In the genomic region with DNA sequence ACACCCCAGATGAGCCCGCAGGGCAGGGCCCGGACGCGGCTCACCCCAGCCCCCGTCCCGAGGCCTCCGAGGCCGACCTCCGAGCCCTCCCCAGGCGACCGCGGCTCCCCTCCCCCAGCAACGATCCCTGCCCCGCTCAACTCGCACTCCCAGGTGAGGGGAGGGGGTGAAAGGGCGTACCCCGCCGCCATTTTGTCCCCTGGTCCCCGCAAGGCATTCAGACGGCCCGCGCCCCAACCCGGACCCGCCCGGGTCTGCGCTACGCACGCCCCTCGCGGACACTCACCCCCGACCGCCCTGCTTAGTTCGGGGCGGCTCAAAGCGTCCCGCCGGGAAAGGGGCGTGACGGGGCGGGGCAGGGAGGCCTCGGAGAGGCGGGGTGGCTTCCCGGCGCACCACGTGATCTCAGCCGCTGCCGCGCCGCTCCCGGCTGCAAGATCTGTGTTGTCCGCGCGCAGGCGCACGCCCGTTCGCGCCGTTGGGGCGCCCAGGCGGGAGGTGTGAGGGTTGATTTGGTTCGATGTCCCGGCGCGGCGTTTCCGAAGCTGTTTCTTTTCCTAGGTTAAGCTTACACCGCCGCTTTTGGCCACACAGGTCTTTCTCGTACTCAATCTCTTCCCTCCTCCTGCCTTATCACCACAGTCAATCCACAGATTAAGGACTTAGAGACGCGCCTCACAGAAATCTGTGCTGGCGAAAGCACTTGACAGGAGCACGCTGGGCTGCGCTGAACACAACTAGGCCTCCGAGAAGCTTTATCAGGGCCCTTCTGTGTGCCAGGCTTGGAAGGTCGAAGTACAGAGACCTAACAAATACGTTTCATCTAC, we compare ENCODE assay signal across 8 cellular contexts. TPM values are rescaled to one million over a fixed set of nuclear protein-coding genes. Genes with fewer than 3 reads are reported as not detected.
DNase-seq lines count a peak whose midpoint lies in the region; ATAC-seq and TF ChIP-seq lines count a peak whose summit lies in the region.

A gene with protein sequence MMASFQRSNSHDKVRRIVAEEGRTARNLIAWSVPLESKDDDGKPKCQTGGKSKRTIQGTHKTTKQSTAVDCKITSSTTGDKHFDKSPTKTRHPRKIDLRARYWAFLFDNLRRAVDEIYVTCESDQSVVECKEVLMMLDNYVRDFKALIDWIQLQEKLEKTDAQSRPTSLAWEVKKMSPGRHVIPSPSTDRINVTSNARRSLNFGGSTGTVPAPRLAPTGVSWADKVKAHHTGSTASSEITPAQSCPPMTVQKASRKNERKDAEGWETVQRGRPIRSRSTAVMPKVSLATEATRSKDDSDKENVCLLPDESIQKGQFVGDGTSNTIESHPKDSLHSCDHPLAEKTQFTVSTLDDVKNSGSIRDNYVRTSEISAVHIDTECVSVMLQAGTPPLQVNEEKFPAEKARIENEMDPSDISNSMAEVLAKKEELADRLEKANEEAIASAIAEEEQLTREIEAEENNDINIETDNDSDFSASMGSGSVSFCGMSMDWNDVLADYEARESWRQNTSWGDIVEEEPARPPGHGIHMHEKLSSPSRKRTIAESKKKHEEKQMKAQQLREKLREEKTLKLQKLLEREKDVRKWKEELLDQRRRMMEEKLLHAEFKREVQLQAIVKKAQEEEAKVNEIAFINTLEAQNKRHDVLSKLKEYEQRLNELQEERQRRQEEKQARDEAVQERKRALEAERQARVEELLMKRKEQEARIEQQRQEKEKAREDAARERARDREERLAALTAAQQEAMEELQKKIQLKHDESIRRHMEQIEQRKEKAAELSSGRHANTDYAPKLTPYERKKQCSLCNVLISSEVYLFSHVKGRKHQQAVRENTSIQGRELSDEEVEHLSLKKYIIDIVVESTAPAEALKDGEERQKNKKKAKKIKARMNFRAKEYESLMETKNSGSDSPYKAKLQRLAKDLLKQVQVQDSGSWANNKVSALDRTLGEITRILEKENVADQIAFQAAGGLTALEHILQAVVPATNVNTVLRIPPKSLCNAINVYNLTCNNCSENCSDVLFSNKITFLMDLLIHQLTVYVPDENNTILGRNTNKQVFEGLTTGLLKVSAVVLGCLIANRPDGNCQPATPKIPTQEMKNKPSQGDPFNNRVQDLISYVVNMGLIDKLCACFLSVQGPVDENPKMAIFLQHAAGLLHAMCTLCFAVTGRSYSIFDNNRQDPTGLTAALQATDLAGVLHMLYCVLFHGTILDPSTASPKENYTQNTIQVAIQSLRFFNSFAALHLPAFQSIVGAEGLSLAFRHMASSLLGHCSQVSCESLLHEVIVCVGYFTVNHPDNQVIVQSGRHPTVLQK (N-terminal part only) (minus strand): TSS at position 328 of the 827 bp plus-strand sequence. CDS start 21,523 bp downstream, outside the sequence.

- peak within 1 kb of the TSS; percentile 78 for H3K27ac Mint-ChIP-seq in HFFc6
- peak within 1 kb of the TSS; percentile 92 to 95 for H3K27ac Mint-ChIP-seq in activated naive CD4-positive, alpha-beta T cell treated with anti-CD3 and anti-CD28 coated beads, Interleukin-2, amount 50 U/mL, for 72 hours
- peak within 1 kb of the TSS; percentile 96 for H3K27ac Mint-ChIP-seq in glutamatergic neuron (ENCODE audit: unreplicated experiment)

- H3K9me3 ChIP-seq in osteoblast (ENCODE audit: low read depth, low read length) (no peaks in the 10 kb centered on the region), testis (no peaks in the 10 kb centered on the region)

- peak within 1 kb of the TSS; percentile 93 for H3K4me2 ChIP-seq in osteoblast (ENCODE audit: insufficient read depth, low read length)

- H3K36me3 ChIP-seq in GM06990 (ENCODE audit: control insufficient read depth, insufficient read depth, low read length) (no peaks in the 10 kb centered on the region), osteoblast (ENCODE audit: insufficient read depth, low read length) (no peaks in the 10 kb centered on the region), testis (ENCODE audit: low read depth, missing control alignments) (no peaks in the 10 kb centered on the region)

- TF ChIP-seq POLR2A in testis (IDR thresholded peaks at IDR 0.05) = no peak

- H3K4me1 Mint-ChIP-seq in HFFc6 (ENCODE audit: low read depth) (peaks cover 31% of the 10 kb centered on the region), glutamatergic neuron (ENCODE audit: low read depth, unreplicated experiment) (peaks cover 24% of the 10 kb centered on the region)

- no peaks in the 10 kb centered on the region for H3K27me3 ChIP-seq in GM06990 (replicated peaks; ENCODE audit: control insufficient read depth, insufficient read depth, low read length)
- H3K27me3 ChIP-seq in osteoblast (ENCODE audit: insufficient read depth, low read length) = no peaks in the 10 kb centered on the region
- H3K27me3 ChIP-seq in testis = no peaks in the 10 kb centered on the region

- H3K27ac ChIP-seq in osteoblast (ENCODE audit: low read depth, low read length) (peak within 1 kb of the TSS; percentile 10), testis (peak within 1 kb of the TSS; percentile 95 to 96)

- H3K4me1 ChIP-seq in osteoblast (ENCODE audit: insufficient read depth, low read length) (peaks cover 12% of the 10 kb centered on the region), testis (no peaks in the 10 kb centered on the region)

- peak within 1 kb of the TSS; percentile 92 for H3K4me3 Mint-ChIP-seq in HFFc6
- peak within 1 kb of the TSS; percentile 92 for H3K4me3 Mint-ChIP-seq in glutamatergic neuron (ENCODE audit: unreplicated experiment)

- 0 to 1% methylated on average over 11 to 69 of the region's 78 CpGs for WGBS in testis, 2 donors

- H3K27me3 Mint-ChIP-seq in HFFc6 (ENCODE audit: insufficient read depth) = no peaks in the 10 kb centered on the region; the same call in 1 of the 2 replicates
- H3K27me3 Mint-ChIP-seq in glutamatergic neuron (ENCODE audit: unreplicated experiment) = peaks cover 5% of the 10 kb centered on the region

- peak; percentile 89 to 93 for ATAC-seq in activated naive CD4-positive, alpha-beta T cell treated with anti-CD3 and anti-CD28 coated beads, Interleukin-2, amount 50 U/mL, for 72 hours

- H3K79me2 ChIP-seq in osteoblast (ENCODE audit: insufficient read depth, low read length) = peaks cover 6% of the 10 kb centered on the region

- H3K9me3 Mint-ChIP-seq in HFFc6 = no peaks in the 10 kb centered on the region
- H3K9me3 Mint-ChIP-seq in activated naive CD4-positive, alpha-beta T cell treated with anti-CD3 and anti-CD28 coated beads, Interleukin-2, amount 50 U/mL, for 72 hours = no peaks in the 10 kb centered on the region
- H3K9me3 Mint-ChIP-seq in glutamatergic neuron (ENCODE audit: unreplicated experiment) = peaks cover 6% of the 10 kb centered on the region

- no peaks in the 10 kb centered on the region for H3K36me3 Mint-ChIP-seq in HFFc6 (ENCODE audit: low read depth)
- H3K36me3 Mint-ChIP-seq in activated naive CD4-positive, alpha-beta T cell treated with anti-CD3 and anti-CD28 coated beads, Interleukin-2, amount 50 U/mL, for 72 hours = peaks cover 0 to 10% of the 10 kb centered on the region in 2 donors
- H3K36me3 Mint-ChIP-seq in glutamatergic neuron (ENCODE audit: unreplicated experiment) = no peaks in the 10 kb centered on the region

- DNase-seq in GM06990 (ENCODE audit: extremely low read depth, insufficient read length) (peak; percentile 93), HFFc6 (peak; percentile 74), NCI-H1048 (lab: John Stamatoyannopoulos, UW) (peak; percentile 53), SKM-1 (lab: John Stamatoyannopoulos, UW; ENCODE audit: unreplicated experiment) (peak; percentile 90), glutamatergic neuron (peak; percentile 94), osteoblast (ENCODE audit: insufficient read length, low spot score, missing footprints) (peak; percentile 99), testis (peak; percentile 95)
- DNase-seq in activated naive CD4-positive, alpha-beta T cell treated with anti-CD3 and anti-CD28 coated beads, Interleukin-2, amount 50 U/mL, for 72 hours (ENCODE audit: low spot score in 2 of 2) = peak; percentile 92 to 95

- no peaks in the 10 kb centered on the region for H4K20me1 ChIP-seq in osteoblast (ENCODE audit: insufficient read depth, low read length)

- no peak for TF ChIP-seq CTCF in GM06990 (IDR thresholded peaks at IDR 0.05; ENCODE audit: insufficient read depth, low read length, poor library complexity, severe bottlenecking)
- peak; percentile 30; the same call in 1 of the 2 replicates for TF ChIP-seq CTCF in HFFc6 (IDR thresholded peaks at IDR 0.05)
- TF ChIP-seq CTCF in glutamatergic neuron (IDR thresholded peaks at IDR 0.05; ENCODE audit: partially characterized antibody, unreplicated experiment) = peak; percentile 4
- no peak for TF ChIP-seq CTCF in osteoblast (IDR thresholded peaks at IDR 0.05; ENCODE audit: extremely low read depth, low read depth, low read length)
- peak in 1 of 3 experiments; percentile 17 for TF ChIP-seq CTCF in testis (IDR thresholded peaks at IDR 0.05)

- intact Hi-C loops in testis (cut with DNase I; ENCODE audit: low total_unique reads) = no loop called here

- H3K4me3 ChIP-seq in GM06990 (replicated peaks; ENCODE audit: low read depth, low read length) (peak within 1 kb of the TSS; percentile 78), osteoblast (ENCODE audit: insufficient read depth, low read length) (peak within 1 kb of the TSS; percentile 90), testis (peak within 1 kb of the TSS; percentile 83 to 87)

- peak within 1 kb of the TSS; percentile 99 for H2AFZ ChIP-seq in osteoblast (ENCODE audit: low read length)

RNA-seq across cellular contexts. Expression of the gene that starts here (rescaled TPM):
- total RNA-seq in HFFc6 (2021; fragmentation: NEBNext Ultra II Directional; extraction: Animal tissue kit (Norgen Biotek cat#: 25700)) = 10 to 100 TPM in 1 of 6 experiments, 1 to 10 TPM in 5; 6.9 to 10.1 (median 8.1) TPM
- total RNA-seq in activated naive CD4-positive, alpha-beta T cell treated with anti-CD3 and anti-CD28 coated beads, Interleukin-2, amount 50 U/mL, for 72 hours = 10 to 100 TPM; 33.3 to 43.0 TPM
- total RNA-seq in glutamatergic neuron (ENCODE audit: unreplicated experiment) (58.0 TPM), osteoblast (8.3 and 10.6 TPM in 2 replicates), testis (10 to 100 TPM; 43.7 to 54.8 TPM)
- polyA plus RNA-seq in testis (ENCODE audit: insufficient read depth, low read depth, low replicate concordance) = 60.7 TPM

Comparison
In these comparisons a context has a peak if more than half of its experiments do, and no peak if none do; other contexts are left out.
1. Peak in every context shown above with its lines: DNase-seq, ATAC-seq, H3K4me3 ChIP-seq and H3K27ac ChIP-seq.
2. CTCF ChIP-seq: peak in HFFc6 (single experiment) and glutamatergic neuron (single experiment); none in GM06990 (single experiment) and osteoblast (single experiment).